8 cellular contexts compared by ENCODE assay signal in the genomic region with DNA sequence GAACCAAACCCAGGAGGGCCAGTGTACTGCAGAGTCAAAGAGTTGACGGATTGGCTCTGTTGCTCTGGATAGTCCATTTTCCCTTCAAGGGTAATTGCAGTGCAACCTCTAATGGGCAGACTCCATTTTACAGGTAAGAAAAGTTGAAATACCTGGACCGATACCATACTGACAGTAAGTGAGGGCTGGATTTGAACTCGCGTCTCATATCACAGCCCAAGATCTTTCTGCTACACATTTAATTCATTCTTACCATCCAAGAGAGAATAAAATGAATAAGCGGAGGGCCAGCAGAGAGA. TPM values are rescaled to one million over a fixed set of nuclear protein-coding genes. Genes with fewer than 3 reads are reported as not detected.
DNase-seq lines count a peak whose midpoint lies in the region; ATAC-seq and TF ChIP-seq lines count a peak whose summit lies in the region.

No MANE protein-coding gene starts in this region.

- in situ Hi-C loops in GM13976 (cut with MboI; ENCODE audit: low sequenced_read_pairs, unreplicated experiment), result no loop called here

- POLR2A ChIA-PET in A673 (lab: Charles Lee; ENCODE audit: low non-redundant PET) (no interaction called here), MCF 10A (lab: Yijun Ruan, JAX) (interaction anchor here (3.6 kb wide), 1 partner anchor 10 kb away, joined by 39 read pairs; no protein-coding TSS in a partner anchor)

- TF ChIP-seq CTCF in A673 (conservative IDR thresholded peaks at IDR 0.05; ENCODE audit: low read depth, low read length), result no peak
- TF ChIP-seq CTCF in MCF 10A (IDR thresholded peaks at IDR 0.05; ENCODE audit: unreplicated experiment), result no peak
- TF ChIP-seq CTCF in GM13976 (IDR thresholded peaks at IDR 0.05; ENCODE audit: borderline replicate concordance, control extremely low read depth, extremely low read depth, insufficient read depth, missing control alignments), result no peak

- peaks cover 18% of the 10 kb centered on the region for H3K4me1 Mint-ChIP-seq in MCF 10A (ENCODE audit: insufficient read depth, unreplicated experiment)

- H3K36me3 ChIP-seq in A673 (ENCODE audit: insufficient read depth, low read length, poor library complexity, severe bottlenecking), result peaks cover 8% of the 10 kb centered on the region

- peaks cover 4% of the 10 kb centered on the region for H3K4me1 ChIP-seq in A673 (ENCODE audit: insufficient read depth, low read length, poor library complexity, severe bottlenecking)
- H3K4me1 ChIP-seq in mononuclear cell (ENCODE audit: insufficient read depth, low read length), result peaks cover 17% of the 10 kb centered on the region

- intact Hi-C loops in A673 (cut with micrococcal nuclease; ENCODE audit: unreplicated experiment) (loop anchor here (2.0 kb wide), 1 partner anchor 374 kb away; no protein-coding TSS in a partner anchor), MCF 10A (cut with micrococcal nuclease) (loop anchor here (2.0 to 5.0 kb wide), 2 partner anchors 50 to 374 kb away; no protein-coding TSS in a partner anchor)

- ATAC-seq in HG03045 (IDR thresholded peaks at IDR 0.05; ENCODE audit: unreplicated experiment) (peak; percentile 13), HG02870 (IDR thresholded peaks at IDR 0.05; ENCODE audit: unreplicated experiment) (no peak)

- H3K27ac Mint-ChIP-seq in MCF 10A (ENCODE audit: low read depth, unreplicated experiment), result peak overlapping the region; percentile 49

- DNase-seq in A673 (ENCODE audit: low spot score) (no peak), MCF 10A (ENCODE audit: unreplicated experiment) (no peak), NCI-H1436 treated with DMSO at 0.1 percent for 48 hours (lab: John Stamatoyannopoulos, UW) (no peak), GM13976 (ENCODE audit: low spot score) (no peak), NCI-H2171 (lab: John Stamatoyannopoulos, UW) (no peak)

- H3K27ac ChIP-seq in A673 (ENCODE audit: low read depth, low read length, poor library complexity, severe bottlenecking), result peak overlapping the region; percentile 95

- H3K9me3 ChIP-seq in A673 (ENCODE audit: low read depth, low read length, poor library complexity, severe bottlenecking) (no peaks in the 10 kb centered on the region), mononuclear cell (ENCODE audit: low read depth, low read length) (no peaks in the 10 kb centered on the region)

- peaks cover 19% of the 10 kb centered on the region for H3K36me3 Mint-ChIP-seq in MCF 10A (ENCODE audit: insufficient read depth, unreplicated experiment)

- H3K4me3 ChIP-seq in A673 (ENCODE audit: low read depth, low read length, poor library complexity, severe bottlenecking), result peak overlapping the region; percentile 94
- peak overlapping the region; percentile 89 for H3K4me3 ChIP-seq in mononuclear cell (ENCODE audit: low read length)

- CTCF ChIA-PET in A673 (lab: Charles Lee), result no interaction called here
- CTCF ChIA-PET in MCF 10A (lab: Yijun Ruan, JAX), result interaction anchor here (0.5 kb wide), 1 partner anchor 261 kb away, joined by 3 read pairs; no protein-coding TSS in a partner anchor

- H3K27me3 ChIP-seq in A673 (replicated peaks; ENCODE audit: insufficient read depth, low read depth, low read length, poor library complexity) (no peaks in the 10 kb centered on the region), mononuclear cell (ENCODE audit: insufficient read depth, low read length) (peaks cover 11% of the 10 kb centered on the region)

- peak overlapping the region; percentile 77 for H3K4me3 Mint-ChIP-seq in MCF 10A (ENCODE audit: unreplicated experiment)

- no peaks in the 10 kb centered on the region for H3K27me3 Mint-ChIP-seq in MCF 10A (ENCODE audit: insufficient read depth, unreplicated experiment)

- H3K9me3 Mint-ChIP-seq in MCF 10A (ENCODE audit: unreplicated experiment), result no peaks in the 10 kb centered on the region

- BruUV-seq in A673 (replicated peaks; lab: Mats Ljungman, UMichigan) (no TSS peak), MCF 10A (replicated peaks; lab: Mats Ljungman, UMichigan) (no TSS peak)

RNA-seq across cellular contexts. Expression of a gene that starts 0.4 kb away (rescaled TPM):
- total RNA-seq in A673 (2021), result 91.0 and 93.2 TPM in 2 replicates
- 64.5 and 72.6 TPM in 2 replicates for total RNA-seq in MCF 10A (2022)
- total RNA-seq in mononuclear cell, result 31.2 TPM

RNA-seq across cellular contexts. Expression of a gene that starts 7.7 kb away (rescaled TPM):
- total RNA-seq in A673 (2021), result 6.1 and 6.5 TPM in 2 replicates
- 15.7 and 18.1 TPM in 2 replicates for total RNA-seq in MCF 10A (2022)
- total RNA-seq in mononuclear cell, result not detected
